Comparison of ENCODE assay signal across 12 cellular contexts in the genomic region with DNA sequence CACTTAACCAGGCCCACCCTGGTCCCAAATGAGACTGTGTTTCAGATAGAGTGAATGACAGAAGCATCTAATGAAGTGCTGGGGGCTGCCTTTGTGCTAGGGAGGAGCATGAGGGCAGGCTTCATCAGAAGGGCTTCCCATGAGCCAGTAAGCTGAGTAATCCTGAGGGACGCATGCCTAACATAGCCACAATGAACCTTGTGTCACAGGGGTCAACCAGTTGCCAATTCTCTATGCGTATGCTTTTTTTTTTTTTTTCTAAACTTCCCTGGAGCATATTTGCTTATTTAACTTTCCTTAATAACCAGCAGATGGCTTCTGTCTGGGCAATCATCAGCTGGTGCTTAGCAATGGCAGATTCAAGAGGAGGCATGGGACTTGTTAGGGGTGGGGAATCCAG.
"Had no signal": no experiment of that assay in that cellular context is flagged by ENCODE, and none has a peak within 500 bp of the region (broad histone marks: within the 10 kb centered on the region; RNA-seq: fewer than 3 reads in every experiment).

No MANE protein-coding gene starts in this region.

- ATAC-seq: left cardiac atrium; naive thymus-derived CD4-positive, alpha-beta T cell; right cardiac atrium; stimulated activated naive B cell treated with anti-CD40 and anti-IgM and Interleukin-4, amounts not matched to agents 10 μg/mL and 1 μg/mL and 100 μg/mL, for 72 hours had no signal

- DNase-seq: activated CD4-positive, alpha-beta memory T cell treated with anti-CD3 and anti-CD28 coated beads, Interleukin-2, amount 10 ng/mL, durations not matched to agents 7 days and 5 days; activated CD4-positive, CD25-positive, alpha-beta regulatory T cell treated with anti-CD3 and anti-CD28 coated beads, Interleukin-2, amount 50 U/mL, for 72 hours; activated gamma-delta T cell treated with Interleukin-2 at 50 U/mL for 16 hours; activated naive CD8-positive, alpha-beta T cell treated with anti-CD3 and anti-CD28 coated beads for 36 hours; activated T-cell treated with anti-CD3 and anti-CD28 coated beads, Interleukin-2, amount 50 U/mL, for 48 hours; hypothalamus; left cardiac atrium; naive thymus-derived CD4-positive, alpha-beta T cell; right cardiac atrium; stimulated activated CD4-positive, alpha-beta T cell treated with anti-CD3 and anti-CD28 coated beads, Interleukin-2, amount 100 ng/mL, for 24 hours; stimulated activated naive B cell treated with anti-CD40 and anti-IgM and Interleukin-4, amounts not matched to agents 10 μg/mL and 1 μg/mL and 100 μg/mL, for 72 hours; T-helper 9 cell had no signal
